Comparison of ENCODE assay signal across 13 cellular contexts in genomic region chr11:16225623-16226022, GRCh38.
DNase-seq lines count a peak whose midpoint lies in the region; ATAC-seq and TF ChIP-seq lines count a peak whose summit lies in the region.
"Had no signal": no experiment of that assay in that cellular context is flagged by ENCODE, and none has a peak within 500 bp of the region (broad histone marks: within the 10 kb centered on the region; RNA-seq: fewer than 3 reads in every experiment).

No MANE protein-coding gene starts in this region.

- no peak overlapping the region for H3K27ac ChIP-seq in left lung
- H3K27ac ChIP-seq: BLaER1 had no signal

- TF ChIP-seq CTCF in left lung (IDR thresholded peaks at IDR 0.05), result no peak

- no peaks in the 10 kb centered on the region for H3K27me3 ChIP-seq in left lung
- H3K27me3 ChIP-seq: BLaER1 had no signal

- H3K9me3 ChIP-seq in left lung, result no peaks in the 10 kb centered on the region
- H3K9me3 ChIP-seq: BLaER1, Caco-2 had no signal

- no peaks in the 10 kb centered on the region for H3K4me1 ChIP-seq in left lung
- H3K4me1 ChIP-seq: BLaER1 had no signal

- H3K36me3 ChIP-seq in left lung, result no peaks in the 10 kb centered on the region
- H3K36me3 ChIP-seq: BLaER1 had no signal

- ATAC-seq in HG02798 (IDR thresholded peaks at IDR 0.05; ENCODE audit: poor library complexity, unreplicated experiment), result peak; percentile 48
- ATAC-seq in left lung, result no peak
- no peak for ATAC-seq in GM21717 (IDR thresholded peaks at IDR 0.05; ENCODE audit: unreplicated experiment)
- no peak for ATAC-seq in HG02763 (IDR thresholded peaks at IDR 0.05; ENCODE audit: unreplicated experiment)
- ATAC-seq: GM23338 had no signal

- intact Hi-C loops in left lung (cut with DNase I), result no loop called here

- DNase-seq in NCI-H69 (lab: John Stamatoyannopoulos, UW) (peak; percentile 24), dermis blood vessel endothelial cell (peak; percentile 1), left lung (no peak), D341Med (ENCODE audit: low spot score) (no peak)
- DNase-seq: AML-193; CD8-positive, alpha-beta memory T cell; H7 had no signal

- no peak overlapping the region for H3K4me3 ChIP-seq in left lung
- H3K4me3 ChIP-seq: BLaER1, GM23338 had no signal

Comparison
In these comparisons a context has a peak if more than half of its experiments do, and no peak if none do; other contexts are left out.
1. DNase-seq: peak in NCI-H69 (single experiment) and dermis blood vessel endothelial cell (single experiment); none in left lung (0 of 2) and D341Med (single experiment).